In the genomic region with DNA sequence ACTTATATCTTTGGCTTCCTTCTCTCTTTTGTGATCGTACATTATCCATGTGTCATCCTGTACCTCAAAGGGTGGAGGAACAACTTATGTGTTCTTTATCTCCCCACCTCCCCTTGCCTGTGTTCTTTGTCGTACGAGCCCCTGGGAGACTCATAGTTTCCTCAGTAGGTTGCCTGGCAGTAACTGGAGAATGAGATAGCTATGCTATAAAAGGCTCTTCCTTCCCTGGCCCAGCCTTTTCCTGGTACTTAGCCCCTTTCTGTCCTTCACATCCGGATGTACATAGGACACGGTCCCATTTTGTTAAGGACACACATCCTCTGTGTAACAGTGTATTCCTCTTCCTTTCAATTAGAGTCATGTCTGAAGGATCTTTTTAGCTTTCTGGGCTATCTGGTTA, we compare ENCODE assay signal across 15 cellular contexts. TPM values are rescaled to one million over a fixed set of nuclear protein-coding genes. Genes with fewer than 3 reads are reported as not detected.
A peak's percentile ranks its signal among the peaks of the same experiment; 100 is the strongest.
DNase-seq lines count a peak whose midpoint lies in the region; ATAC-seq and TF ChIP-seq lines count a peak whose summit lies in the region.
"Had no signal": no experiment of that assay in that cellular context is flagged by ENCODE, and none has a peak within 500 bp of the region (broad histone marks: within the 10 kb centered on the region; RNA-seq: fewer than 3 reads in every experiment).

No MANE protein-coding gene starts in this region.

- H3K27me3 ChIP-seq in Loucy (ENCODE audit: insufficient read depth, low read length, poor library complexity, severe bottlenecking) (no peaks in the 10 kb centered on the region), neural progenitor cell (no peaks in the 10 kb centered on the region)
- H3K27me3 ChIP-seq: upper lobe of left lung had no signal

- no peaks in the 10 kb centered on the region for H3K36me3 ChIP-seq in Loucy (ENCODE audit: insufficient read depth, low read length)
- H3K36me3 ChIP-seq in neural progenitor cell, result no peaks in the 10 kb centered on the region
- H3K36me3 ChIP-seq: upper lobe of left lung had no signal

- no peak overlapping the region for H3K27ac ChIP-seq in neural progenitor cell
- H3K27ac ChIP-seq: PC-9 had no signal

- H3K4me3 Mint-ChIP-seq in T-helper 1 cell treated with Interleukin-12 subunit alpha and Interleukin-12 subunit beta and Interleukin-4 antibody, amounts not matched to agents 30 μg/mL and 1 μg/mL, for 36 hours, result peak overlapping the region; percentile 40
- no peak overlapping the region for H3K4me3 Mint-ChIP-seq in neural progenitor cell
- H3K4me3 Mint-ChIP-seq: activated CD8-positive, alpha-beta memory T cell treated with anti-CD3 and anti-CD28 coated beads, Interleukin-2, amount 10 ng/mL, durations not matched to agents 7 days and 5 days; T-helper 2 cell treated with Interferon-gamma antibody and Interleukin-4, amounts not matched to agents 5 μg/mL and 100 μg/mL, for 36 hours had no signal

- DNase-seq in T-helper 1 cell, result no peak
- DNase-seq in fibroblast of gingiva (ENCODE audit: low read depth), result peak; percentile 20
- DNase-seq in neural progenitor cell (ENCODE audit: low spot score), result no peak
- no peak for DNase-seq in activated effector memory CD4-positive, alpha-beta T cell treated with Interleukin-2 at 50 U/mL for 16 hours
- DNase-seq in NCI-H345 treated with DMSO at 0.1 percent for 48 hours (lab: John Stamatoyannopoulos, UW; ENCODE audit: unreplicated experiment), result no peak
- DNase-seq: 8988T; activated CD8-positive, alpha-beta memory T cell treated with anti-CD3 and anti-CD28 coated beads, Interleukin-2, amount 10 ng/mL, durations not matched to agents 7 days and 5 days; midbrain; PC-9; upper lobe of left lung had no signal

- H4K20me1 ChIP-seq in Loucy (ENCODE audit: insufficient read depth, low read length, poor library complexity, severe bottlenecking) (no peaks in the 10 kb centered on the region), neural progenitor cell (ENCODE audit: low read depth) (no peaks in the 10 kb centered on the region)

- H3K4me3 ChIP-seq in Loucy (ENCODE audit: low read length, poor library complexity, severe bottlenecking), result no peak overlapping the region
- no peak overlapping the region for H3K4me3 ChIP-seq in neural progenitor cell
- H3K4me3 ChIP-seq: PC-9, upper lobe of left lung had no signal

- H3K9me3 ChIP-seq in Loucy (ENCODE audit: insufficient read depth, low read depth, low read length), result no peaks in the 10 kb centered on the region
- H3K9me3 ChIP-seq in neural progenitor cell (ENCODE audit: low read depth), result no peaks in the 10 kb centered on the region
- H3K9me3 ChIP-seq: upper lobe of left lung had no signal

- no peak for TF ChIP-seq CTCF in Loucy (conservative IDR thresholded peaks at IDR 0.05; ENCODE audit: low read length)
- TF ChIP-seq CTCF in neural progenitor cell (IDR thresholded peaks at IDR 0.05), result no peak

- H3K79me2 ChIP-seq in Loucy (ENCODE audit: insufficient read depth, low read length) (peaks cover 21% of the 10 kb centered on the region; the same call in 1 of the 2 replicates), neural progenitor cell (ENCODE audit: low read depth) (peaks cover 97% of the 10 kb centered on the region)

- H3K36me3 Mint-ChIP-seq in T-helper 1 cell treated with Interleukin-12 subunit alpha and Interleukin-12 subunit beta and Interleukin-4 antibody, amounts not matched to agents 30 μg/mL and 1 μg/mL, for 36 hours (ENCODE audit: low read depth), result peaks cover 7% of the 10 kb centered on the region
- H3K36me3 Mint-ChIP-seq in neural progenitor cell, result no peaks in the 10 kb centered on the region
- H3K36me3 Mint-ChIP-seq: activated CD8-positive, alpha-beta memory T cell treated with anti-CD3 and anti-CD28 coated beads, Interleukin-2, amount 10 ng/mL, durations not matched to agents 7 days and 5 days had no signal

- ATAC-seq in HG03025 (IDR thresholded peaks at IDR 0.05; ENCODE audit: low FRiP score, unreplicated experiment), result no peak
- ATAC-seq: activated CD8-positive, alpha-beta memory T cell treated with anti-CD3 and anti-CD28 coated beads, Interleukin-2, amount 10 ng/mL, durations not matched to agents 7 days and 5 days; sciatic nerve had no signal

- no peaks in the 10 kb centered on the region for H3F3A ChIP-seq in Loucy (ENCODE audit: low read depth)
- H3F3A ChIP-seq in neural progenitor cell (ENCODE audit: low read depth), result peaks cover 10% of the 10 kb centered on the region

- peak overlapping the region; percentile 27 for H3K4me2 ChIP-seq in Loucy (ENCODE audit: low read depth, low read length, poor library complexity, severe bottlenecking)
- H3K4me2 ChIP-seq in neural progenitor cell, result peak overlapping the region; percentile 18
- H3K4me2 ChIP-seq: PC-9 had no signal

- no peaks in the 10 kb centered on the region for H3K9me2 ChIP-seq in Loucy (replicated peaks; ENCODE audit: low read depth, low read length)

- peaks cover 27% of the 10 kb centered on the region for H3K4me1 Mint-ChIP-seq in T-helper 1 cell treated with Interleukin-12 subunit alpha and Interleukin-12 subunit beta and Interleukin-4 antibody, amounts not matched to agents 30 μg/mL and 1 μg/mL, for 36 hours (ENCODE audit: low read depth)
- peaks cover 18% of the 10 kb centered on the region for H3K4me1 Mint-ChIP-seq in neural progenitor cell

- H3K9ac ChIP-seq in Loucy (ENCODE audit: low read depth, low read length, poor library complexity, severe bottlenecking) (peak overlapping the region; percentile 10), neural progenitor cell (no peak overlapping the region)

- H3K27me3 Mint-ChIP-seq in T-helper 1 cell treated with Interleukin-12 subunit alpha and Interleukin-12 subunit beta and Interleukin-4 antibody, amounts not matched to agents 30 μg/mL and 1 μg/mL, for 36 hours (ENCODE audit: low read depth), result no peaks in the 10 kb centered on the region
- no peaks in the 10 kb centered on the region for H3K27me3 Mint-ChIP-seq in neural progenitor cell (ENCODE audit: insufficient read depth, low read depth)
- H3K27me3 Mint-ChIP-seq: activated CD8-positive, alpha-beta memory T cell treated with anti-CD3 and anti-CD28 coated beads, Interleukin-2, amount 10 ng/mL, durations not matched to agents 7 days and 5 days had no signal

- no peaks in the 10 kb centered on the region for H3K9me3 Mint-ChIP-seq in T-helper 1 cell treated with Interleukin-12 subunit alpha and Interleukin-12 subunit beta and Interleukin-4 antibody, amounts not matched to agents 30 μg/mL and 1 μg/mL, for 36 hours
- H3K9me3 Mint-ChIP-seq in neural progenitor cell, result no peaks in the 10 kb centered on the region
- H3K9me3 Mint-ChIP-seq: T-helper 2 cell treated with Interferon-gamma antibody and Interleukin-4, amounts not matched to agents 5 μg/mL and 100 μg/mL, for 36 hours had no signal

- H2AFZ ChIP-seq in Loucy (ENCODE audit: low read length), result no peak overlapping the region
- no peak overlapping the region for H2AFZ ChIP-seq in neural progenitor cell (replicated peaks)
- H2AFZ ChIP-seq: PC-9 had no signal

- H3K4me1 ChIP-seq in Loucy (ENCODE audit: insufficient read depth, low read length, poor library complexity, severe bottlenecking) (peaks cover 35% of the 10 kb centered on the region), neural progenitor cell (peaks cover 26% of the 10 kb centered on the region)

- H3K27ac Mint-ChIP-seq in T-helper 1 cell treated with Interleukin-12 subunit alpha and Interleukin-12 subunit beta and Interleukin-4 antibody, amounts not matched to agents 30 μg/mL and 1 μg/mL, for 36 hours, result peak overlapping the region; percentile 28
- no peak overlapping the region for H3K27ac Mint-ChIP-seq in neural progenitor cell
- H3K27ac Mint-ChIP-seq: activated CD8-positive, alpha-beta memory T cell treated with anti-CD3 and anti-CD28 coated beads, Interleukin-2, amount 10 ng/mL, durations not matched to agents 7 days and 5 days; T-helper 2 cell treated with Interferon-gamma antibody and Interleukin-4, amounts not matched to agents 5 μg/mL and 100 μg/mL, for 36 hours had no signal

RNA-seq across cellular contexts. Expression of a gene that starts 32.1 kb away (rescaled TPM):
- 23.7 and 26.4 TPM in 2 replicates for total RNA-seq in neural progenitor cell (ENCODE audit: low replicate concordance)
